Comparison of ENCODE assay signal across 14 cellular contexts in the genomic region with DNA sequence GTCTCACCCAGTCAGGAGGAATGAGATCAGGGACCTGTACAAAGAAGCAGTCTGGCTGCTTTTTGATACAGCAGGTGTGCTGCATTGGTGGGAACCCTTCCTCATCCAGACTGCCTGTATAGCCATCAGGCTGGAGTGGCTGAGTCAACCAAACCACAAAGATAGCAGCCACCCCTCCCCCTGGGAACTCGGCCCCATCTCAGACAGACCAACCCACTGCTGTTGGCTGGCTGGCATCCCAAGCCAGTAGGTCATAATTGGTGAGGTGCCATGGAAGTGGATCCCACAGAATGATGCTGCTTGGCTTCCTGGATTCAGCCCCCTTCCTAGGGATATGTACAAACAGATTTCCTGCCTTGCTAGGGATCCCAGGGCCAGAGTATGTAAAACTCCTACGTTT.
A peak's percentile ranks its signal among the peaks of the same experiment; 100 is the strongest.
DNase-seq lines count a peak whose midpoint lies in the region; ATAC-seq, FAIRE-seq and TF ChIP-seq lines count a peak whose summit lies in the region.
"Had no signal": no experiment of that assay in that cellular context is flagged by ENCODE, and none has a peak within 500 bp of the region (broad histone marks: within the 10 kb centered on the region; RNA-seq: fewer than 3 reads in every experiment).

No MANE protein-coding gene starts in this region.

- H3K79me1 ChIP-seq in H9 (ENCODE audit: insufficient read depth, low read depth, low read length, poor library complexity, severe bottlenecking), result no peaks in the 10 kb centered on the region

- no peak overlapping the region for H2BK12ac ChIP-seq in H9 (ENCODE audit: insufficient read length, low read depth, low read length)

- no peaks in the 10 kb centered on the region for H3K9me1 ChIP-seq in keratinocyte (ENCODE audit: control insufficient read depth, extremely low read depth, insufficient read depth, low read length)

- peak; percentile 87 for FAIRE-seq in keratinocyte (lab: Jason Lieb, UNC)

- H2BK15ac ChIP-seq in H9 (ENCODE audit: low read depth, low read length), result no peak overlapping the region

- no peak overlapping the region for H2AK5ac ChIP-seq in H9 (ENCODE audit: insufficient read length, low read length)

- ATAC-seq in HG03565 (IDR thresholded peaks at IDR 0.05; ENCODE audit: unreplicated experiment) (no peak), GM21825 (IDR thresholded peaks at IDR 0.05; ENCODE audit: unreplicated experiment) (no peak)
- ATAC-seq: esophagus mucosa had no signal

- H3K4me1 ChIP-seq in keratinocyte (ENCODE audit: control insufficient read depth, extremely low read depth, insufficient read depth, low read length) (peaks cover 11% of the 10 kb centered on the region), H9 (ENCODE audit: insufficient read depth, low read length) (no peaks in the 10 kb centered on the region)
- H3K4me1 ChIP-seq: ascending aorta, neural progenitor cell had no signal

- no peaks in the 10 kb centered on the region for H3K9me3 ChIP-seq in keratinocyte (ENCODE audit: control insufficient read depth, low read depth, low read length)
- no peaks in the 10 kb centered on the region for H3K9me3 ChIP-seq in H9 (ENCODE audit: control insufficient read depth, low read depth, low read length)

- H3K4me3 ChIP-seq in AG09309 (ENCODE audit: control insufficient read depth, low read depth, low read length), result no peak overlapping the region
- no peak overlapping the region for H3K4me3 ChIP-seq in keratinocyte (ENCODE audit: control insufficient read depth in 2 of 3, extremely low read depth in 1 of 3, insufficient read depth in 2 of 3, low read depth in 1 of 3, low read length in 3 of 3)
- H3K4me3 ChIP-seq: ascending aorta, neural progenitor cell had no signal

- WGBS in H9 (ENCODE audit: extremely low coverage, insufficient read length, low lambda C conversion rate), result no CpG with 5 or more reads among the region's 2 CpGs

- no peak overlapping the region for H3K27ac ChIP-seq in keratinocyte (ENCODE audit: control insufficient read depth, insufficient read depth, low read length)
- H3K27ac ChIP-seq in H9 (ENCODE audit: insufficient read length, low read depth, low read length), result no peak overlapping the region
- H3K27ac ChIP-seq: ascending aorta, neural progenitor cell had no signal

- no peak overlapping the region for H4K8ac ChIP-seq in H9 (replicated peaks; ENCODE audit: insufficient read length, low read depth, low read length)

- H3K4me2 ChIP-seq in keratinocyte (ENCODE audit: control insufficient read depth, extremely low read depth, insufficient read depth, low read depth, low read length) (no peak overlapping the region), H9 (ENCODE audit: insufficient read depth, insufficient read length, low read length) (no peak overlapping the region)
- H3K4me2 ChIP-seq: neural progenitor cell had no signal

- no peak overlapping the region for H3K23ac ChIP-seq in H9 (ENCODE audit: insufficient read length, low read depth, low read length)

- H3K9ac ChIP-seq in keratinocyte (ENCODE audit: control insufficient read depth, extremely low read depth, insufficient read depth, low read length) (no peak overlapping the region), H9 (ENCODE audit: extremely low read depth, insufficient read length, low read length) (no peak overlapping the region)
- H3K9ac ChIP-seq: neural progenitor cell had no signal

- H3K23me2 ChIP-seq in H9 (ENCODE audit: insufficient read length, low read depth, low read length, poor library complexity, severe bottlenecking), result no peaks in the 10 kb centered on the region

- H3K56ac ChIP-seq in H9 (ENCODE audit: insufficient read length, low read depth, low read length), result no peak overlapping the region

- H2AFZ ChIP-seq in keratinocyte (ENCODE audit: control insufficient read depth, low read length) (no peak overlapping the region), H9 (ENCODE audit: low read length) (no peak overlapping the region)
- H2AFZ ChIP-seq: neural progenitor cell had no signal

- H4K20me1 ChIP-seq in keratinocyte (ENCODE audit: control insufficient read depth, extremely low read depth, insufficient read depth, low read length) (no peaks in the 10 kb centered on the region), H9 (ENCODE audit: control insufficient read depth, insufficient read depth, insufficient read length) (no peaks in the 10 kb centered on the region)

- dilution Hi-C loops in keratinocyte (cut with MboI; ENCODE audit: extremely low pct_ligation_motif_present, low sequenced_read_pairs), result no loop called here

- H2BK20ac ChIP-seq in H9 (ENCODE audit: low read depth, low read length, poor library complexity, severe bottlenecking), result no peak overlapping the region

- TF ChIP-seq CTCF in AG09309 (IDR thresholded peaks at IDR 0.05; ENCODE audit: control insufficient read depth, insufficient read depth, low read depth, low read length, missing control alignments) (no peak), keratinocyte (optimal IDR thresholded peaks at IDR 0.05 in 1 of 3, IDR thresholded peaks at IDR 0.05 in 1 of 3, conservative IDR thresholded peaks at IDR 0.05 in 1 of 3; ENCODE audit: extremely low read depth in 1 of 3, insufficient read depth in 2 of 3, low read length in 3 of 3) (no peak), H9 (conservative IDR thresholded peaks at IDR 0.05) (no peak), GM10266 (IDR thresholded peaks at IDR 0.05; ENCODE audit: control insufficient read depth, insufficient read depth, low read depth, missing control alignments) (no peak)

- H3K18ac ChIP-seq in H9 (ENCODE audit: insufficient read length, low read depth, low read length), result no peak overlapping the region

- no peaks in the 10 kb centered on the region for H3K4me1 Mint-ChIP-seq in H9
- H3K4me1 Mint-ChIP-seq: CD14-positive monocyte, neural progenitor cell had no signal

- no peak overlapping the region for H2BK120ac ChIP-seq in H9 (ENCODE audit: low read depth, low read length, poor library complexity, severe bottlenecking)

- no peaks in the 10 kb centered on the region for H3K79me2 ChIP-seq in keratinocyte (ENCODE audit: control insufficient read depth, insufficient read depth, low read length)
- H3K79me2 ChIP-seq in H9 (ENCODE audit: insufficient read depth, low read length), result no peaks in the 10 kb centered on the region

- no peaks in the 10 kb centered on the region for H3K36me3 ChIP-seq in keratinocyte (ENCODE audit: control insufficient read depth in 2 of 2, extremely low read depth in 1 of 2, insufficient read depth in 2 of 2, low read length in 2 of 2)
- H3K36me3 ChIP-seq: neural progenitor cell had no signal

- H2BK5ac ChIP-seq in H9 (ENCODE audit: insufficient read length, low read length), result no peak overlapping the region

- H3K4ac ChIP-seq in H9 (ENCODE audit: low read depth, low read length), result no peak overlapping the region

- H3K27me3 ChIP-seq in keratinocyte (ENCODE audit: control insufficient read depth, extremely low read depth, insufficient read depth, low read length) (no peaks in the 10 kb centered on the region), H9 (ENCODE audit: insufficient read depth, low read length) (no peaks in the 10 kb centered on the region)
- H3K27me3 ChIP-seq: ascending aorta, neural progenitor cell had no signal

- peaks cover 34 to 46% (median 45%) of the 10 kb centered on the region in 3 experiments for H3K36me3 Mint-ChIP-seq in H9 (ENCODE audit: insufficient read depth in 1 of 3, low read depth in 3 of 3)

- H3K9me3 Mint-ChIP-seq in H9, result no peaks in the 10 kb centered on the region

- H3T11ph ChIP-seq in H9 (ENCODE audit: low read length), result no peak overlapping the region

- H4K5ac ChIP-seq in H9 (ENCODE audit: insufficient read length, low read depth, low read length), result no peak overlapping the region

- peak; percentile 51 for DNase-seq in AG09309 (ENCODE audit: low read depth)
- DNase-seq in HPDE6-E6E7 (ENCODE audit: extremely low spot score), result peak; percentile 1
- peak; percentile 94 for DNase-seq in astrocyte of the hippocampus (ENCODE audit: low read depth, low spot score)
- peak; percentile 1 for DNase-seq in keratinocyte (ENCODE audit: low read depth, low spot score)
- no peak for DNase-seq in H9
- DNase-seq in GM10266 (ENCODE audit: extremely low spot score), result no peak
- DNase-seq: activated CD8-positive, alpha-beta memory T cell treated with anti-CD3 and anti-CD28 coated beads, Interleukin-2, amount 50 U/mL, for 48 hours; stimulated activated CD4-positive, alpha-beta T cell treated with anti-CD3 and anti-CD28 coated beads, Interleukin-2, amount 100 ng/mL, for 24 hours had no signal

- H3K4me3 Mint-ChIP-seq in H9, result no peak overlapping the region
- H3K4me3 Mint-ChIP-seq: CD14-positive monocyte, neural progenitor cell had no signal

- H4K91ac ChIP-seq in H9 (ENCODE audit: insufficient read length, low read depth, low read length), result no peak overlapping the region

- H3K14ac ChIP-seq in H9 (ENCODE audit: insufficient read depth, low read length), result no peak overlapping the region

- H3K27ac Mint-ChIP-seq in H9, result no peak overlapping the region
- H3K27ac Mint-ChIP-seq: CD14-positive monocyte, neural progenitor cell had no signal

- H3K27me3 Mint-ChIP-seq in H9 (ENCODE audit: low read depth), result no peaks in the 10 kb centered on the region

Comparison
In these comparisons a context has a peak if more than half of its experiments do, and no peak if none do; other contexts are left out.
1. DNase-seq: peak in AG09309 (single experiment), HPDE6-E6E7 (single experiment), astrocyte of the hippocampus (single experiment) and keratinocyte (single experiment); none in H9 (single experiment) and GM10266 (single experiment).